21 cellular contexts compared by ENCODE assay signal in genomic region chr3:157139938-157140534, GRCh38.
"Had no signal": no experiment of that assay in that cellular context is flagged by ENCODE, and none has a peak within 500 bp of the region (broad histone marks: within the 10 kb centered on the region; RNA-seq: fewer than 3 reads in every experiment).

No MANE protein-coding gene starts in this region.

- DNase-seq: activated CD4-positive, alpha-beta T cell treated with anti-CD3 and anti-CD28 coated beads, Interleukin-2, amount 50 U/mL, for 1 hour; activated CD4-positive, CD25-positive, alpha-beta regulatory T cell; activated effector memory CD4-positive, alpha-beta T cell treated with Interleukin-2 at 50 U/mL for 16 hours; activated naive CD4-positive, alpha-beta T cell; anterior cingulate cortex; cerebellar nuclear complex; KG1; NCI-H1048; NCI-H146; NCI-H187 treated with DMSO at 0.1 percent for 48 hours; NCI-H2081 treated with DMSO at 0.1 percent for 48 hours; NCI-H446; NCI-H524; PC-3; SHP77 treated with DMSO at 0.1 percent for 48 hours; T-helper 2 cell; T1000 had no signal

- H3K9me3 Mint-ChIP-seq: activated naive CD4-positive, alpha-beta T cell treated with anti-CD3 and anti-CD28 coated beads, Interleukin-2, amount 50 U/mL, for 24 hours; activated T-helper 1 cell treated with anti-CD3 and anti-CD28 coated beads, Interleukin-12 subunit alpha, Interleukin-12 subunit beta, Interleukin-2, Interleukin-4 antibody, amounts not matched to agents 30 ng/mL and 10 ng/mL and 1 ng/mL, durations not matched to agents 14 hours and 24 hours and 36 hours had no signal

- H3K27ac Mint-ChIP-seq: activated T-helper 1 cell treated with anti-CD3 and anti-CD28 coated beads, Interleukin-12 subunit alpha, Interleukin-12 subunit beta, Interleukin-2, Interleukin-4 antibody, amounts not matched to agents 30 ng/mL and 10 ng/mL and 1 ng/mL, durations not matched to agents 14 hours and 24 hours and 36 hours had no signal

- H3K9me3 ChIP-seq: adrenal gland had no signal

- H3K27me3 ChIP-seq: adrenal gland had no signal

- H3K4me3 Mint-ChIP-seq: activated naive CD4-positive, alpha-beta T cell treated with anti-CD3 and anti-CD28 coated beads, Interleukin-2, amount 50 U/mL, for 24 hours; activated T-helper 1 cell treated with anti-CD3 and anti-CD28 coated beads, Interleukin-12 subunit alpha, Interleukin-12 subunit beta, Interleukin-2, Interleukin-4 antibody, amounts not matched to agents 30 ng/mL and 10 ng/mL and 1 ng/mL, durations not matched to agents 14 hours and 24 hours and 36 hours had no signal

- H3K27me3 Mint-ChIP-seq: activated naive CD4-positive, alpha-beta T cell treated with anti-CD3 and anti-CD28 coated beads, Interleukin-2, amount 50 U/mL, for 24 hours had no signal

- ATAC-seq: PC-3 had no signal

- H3K27ac ChIP-seq: VCaP had no signal
